Comparison of ENCODE assay signal across 8 cellular contexts in the genomic region with DNA sequence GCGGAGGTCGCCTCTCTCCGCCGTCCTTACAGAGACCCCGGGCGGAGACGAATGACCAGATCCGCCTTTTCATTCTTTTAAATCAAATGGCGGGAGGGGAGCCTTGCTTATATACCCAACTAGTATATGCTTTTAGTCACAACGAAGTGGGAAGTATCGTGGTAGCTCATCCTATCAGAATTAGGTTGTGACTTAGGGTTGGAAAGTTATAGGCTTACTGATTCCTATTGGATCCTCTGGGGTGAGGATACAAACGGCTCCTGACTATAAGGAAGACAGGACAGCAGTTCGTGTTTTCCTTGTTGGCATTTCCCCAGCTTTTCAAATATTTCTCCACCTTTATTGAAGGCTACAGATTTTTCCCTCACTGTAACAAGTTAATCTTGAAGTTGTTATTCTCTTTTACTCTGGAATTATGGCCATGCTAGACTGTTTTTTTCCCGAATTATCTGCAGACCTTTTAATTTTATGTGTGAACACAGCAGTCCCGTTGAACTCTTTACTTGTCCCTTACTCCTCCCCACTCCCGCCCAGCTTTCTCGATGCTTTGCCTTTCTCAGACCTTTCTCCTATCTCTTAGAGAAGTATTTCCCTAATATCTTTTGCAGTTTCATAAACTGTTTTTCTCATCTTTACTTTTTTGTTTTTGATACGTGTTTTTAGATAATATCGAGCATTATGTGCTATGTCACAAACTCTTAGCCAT. TPM values are rescaled to one million over a fixed set of nuclear protein-coding genes. Genes with fewer than 3 reads are reported as not detected.
A peak's percentile ranks its signal among the peaks of the same experiment; 100 is the strongest.
DNase-seq lines count a peak whose midpoint lies in the region; ATAC-seq and TF ChIP-seq lines count a peak whose summit lies in the region.

No MANE protein-coding gene starts in this region.

- ATAC-seq in GM18498 (IDR thresholded peaks at IDR 0.05; ENCODE audit: unreplicated experiment) (peak; percentile 11), HG03097 (IDR thresholded peaks at IDR 0.05; ENCODE audit: low FRiP score, unreplicated experiment) (peak; percentile 14)

- in situ Hi-C loops in ACHN (cut with HindIII; ENCODE audit: low pct_ligation_motif_present, low pct_unique_long_range_greater_than_20kb, low sequenced_read_pairs) (no loop called here), transverse colon (cut with MboI; ENCODE audit: low pct_ligation_motif_present in 1 of 4, low pct_unique_long_range_greater_than_20kb in 1 of 4, low sequenced_read_pairs in 3 of 4) (no loop called here)

- intact Hi-C loops in dendritic cell treated with granulocyte-macrophage colony-stimulating factor and Interleukin-4, amounts not matched to agents 40 ng/mL and 50 ng/mL, for 4 days (cut with micrococcal nuclease) = loop anchor here (10.0 kb wide), 1 partner anchor 780 kb away; no protein-coding TSS in a partner anchor
- intact Hi-C loops in transverse colon (cut with DNase I; ENCODE audit: low total_unique reads) = no loop called here

- WGBS in transverse colon (ENCODE audit: low coverage in 1 of 2), 2 donors = 2% methylated on average over 7 to 19 of the region's 19 CpGs

- TF ChIP-seq EP300 in transverse colon (IDR thresholded peaks at IDR 0.05; ENCODE audit: low read depth) = no peak

- no peaks in the 10 kb centered on the region for H3K27me3 ChIP-seq in transverse colon

- H3K4me1 Mint-ChIP-seq in dendritic cell treated with granulocyte-macrophage colony-stimulating factor and Interleukin-4, amounts not matched to agents 40 ng/mL and 50 ng/mL, for 4 days (ENCODE audit: low read depth) = peaks cover 45% of the 10 kb centered on the region

- H3K9me3 ChIP-seq in transverse colon = peaks cover 0 to 6% of the 10 kb centered on the region in 2 donors

- peaks cover 34% of the 10 kb centered on the region for H3K36me3 Mint-ChIP-seq in dendritic cell treated with granulocyte-macrophage colony-stimulating factor and Interleukin-4, amounts not matched to agents 40 ng/mL and 50 ng/mL, for 4 days (ENCODE audit: low read depth)

- peak overlapping the region; percentile 59 to 82 (median 76) for H3K4me3 ChIP-seq in transverse colon

- H3K27ac ChIP-seq in transverse colon = peak overlapping the region; percentile 92 to 99 (median 96)

- peak overlapping the region; percentile 93 for H3K4me3 Mint-ChIP-seq in dendritic cell treated with granulocyte-macrophage colony-stimulating factor and Interleukin-4, amounts not matched to agents 40 ng/mL and 50 ng/mL, for 4 days

- H3K36me3 ChIP-seq in transverse colon = no peaks in the 10 kb centered on the region

- no peaks in the 10 kb centered on the region for H3K9me3 Mint-ChIP-seq in dendritic cell treated with granulocyte-macrophage colony-stimulating factor and Interleukin-4, amounts not matched to agents 40 ng/mL and 50 ng/mL, for 4 days

- peak overlapping the region; percentile 100 for H3K27ac Mint-ChIP-seq in dendritic cell treated with granulocyte-macrophage colony-stimulating factor and Interleukin-4, amounts not matched to agents 40 ng/mL and 50 ng/mL, for 4 days

- peaks cover 0 to 46% (median 18%) of the 10 kb centered on the region in 4 donors for H3K4me1 ChIP-seq in transverse colon

- peak; percentile 31 for TF ChIP-seq POLR2A in transverse colon (IDR thresholded peaks at IDR 0.05)

- DNase-seq in ACHN (peak; percentile 77), OCI-M1 (lab: John Stamatoyannopoulos, UW) (peak; percentile 79), lung microvascular endothelial cell (ENCODE audit: low read depth in 2 of 2) (peak; percentile 63 to 73), transverse colon (peak; percentile 10), NCI-H2196 (lab: John Stamatoyannopoulos, UW; ENCODE audit: unreplicated experiment) (no peak)

- no peaks in the 10 kb centered on the region for H3K27me3 Mint-ChIP-seq in dendritic cell treated with granulocyte-macrophage colony-stimulating factor and Interleukin-4, amounts not matched to agents 40 ng/mL and 50 ng/mL, for 4 days

- no peak for TF ChIP-seq CTCF in transverse colon (IDR thresholded peaks at IDR 0.05)

RNA-seq across cellular contexts. Expression of a gene that starts 0.6 kb away (rescaled TPM):
- total RNA-seq in lung microvascular endothelial cell (5.8 and 6.8 TPM in 2 replicates), transverse colon (10 to 100 TPM; 13.5 to 40.6 (median 24.4) TPM)

RNA-seq across cellular contexts. Expression of a gene that starts 0.9 kb away (rescaled TPM):
- total RNA-seq in lung microvascular endothelial cell (19.2 and 31.5 TPM in 2 replicates), transverse colon (10 to 100 TPM; 30.1 to 45.3 (median 37.1) TPM)
